ENCODE assay signal across 8 cellular contexts in the genomic region with DNA sequence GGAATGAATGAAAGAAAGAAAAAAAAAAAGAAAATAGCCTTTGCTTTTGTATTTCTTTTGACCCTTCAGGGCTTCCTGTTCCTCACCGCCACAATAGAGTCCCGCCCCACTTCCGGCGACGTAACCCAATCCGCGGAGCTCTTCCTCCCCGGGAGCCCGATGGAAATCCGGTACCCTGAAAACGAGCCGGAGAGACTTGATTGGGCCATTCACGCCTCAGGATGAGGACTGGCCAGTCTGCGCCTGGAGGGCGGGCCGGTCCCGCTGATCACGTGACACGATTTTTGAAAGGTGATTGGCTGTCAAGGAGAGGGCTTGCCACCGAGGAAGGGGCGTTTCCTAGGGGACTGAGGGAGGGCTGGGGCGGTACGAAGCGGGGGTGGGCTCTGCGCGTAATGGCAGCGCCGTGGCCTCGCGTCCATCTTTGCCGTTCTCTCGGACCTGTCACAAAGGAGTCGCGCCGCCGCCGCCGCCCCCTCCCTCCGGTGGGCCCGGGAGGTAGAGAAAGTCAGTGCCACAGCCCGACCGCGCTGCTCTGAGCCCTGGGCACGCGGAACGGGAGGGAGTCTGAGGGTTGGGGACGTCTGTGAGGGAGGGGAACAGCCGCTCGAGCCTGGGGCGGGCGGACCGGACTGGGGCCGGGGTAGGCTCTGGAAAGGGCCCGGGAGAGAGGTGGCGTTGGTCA. TPM values are rescaled to one million over a fixed set of nuclear protein-coding genes. Genes with fewer than 3 reads are reported as not detected.
A peak's percentile ranks its signal among the peaks of the same experiment; 100 is the strongest.
DNase-seq lines count a peak whose midpoint lies in the region; ATAC-seq and TF ChIP-seq lines count a peak whose summit lies in the region.

A gene with protein sequence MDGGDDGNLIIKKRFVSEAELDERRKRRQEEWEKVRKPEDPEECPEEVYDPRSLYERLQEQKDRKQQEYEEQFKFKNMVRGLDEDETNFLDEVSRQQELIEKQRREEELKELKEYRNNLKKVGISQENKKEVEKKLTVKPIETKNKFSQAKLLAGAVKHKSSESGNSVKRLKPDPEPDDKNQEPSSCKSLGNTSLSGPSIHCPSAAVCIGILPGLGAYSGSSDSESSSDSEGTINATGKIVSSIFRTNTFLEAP (minus strand): TSS at position 95 of the 685 bp plus-strand sequence. CDS start 12,185 bp downstream, outside the sequence.
A gene (plus strand): TSS at position 385 of the 685 bp plus-strand sequence. CDS start 18,330 bp downstream, outside the sequence.

- H3K9ac ChIP-seq in mucosa of rectum (ENCODE audit: low read depth in 1 of 2, low read length in 2 of 2): peak within 1 kb of the TSS; percentile 94 to 96

- peaks cover 44% of the 10 kb centered on the region for H3K4me1 Mint-ChIP-seq in activated T-cell treated with anti-CD3 and anti-CD28 coated beads, Interleukin-2, amount 50 U/mL, for 4 hours (ENCODE audit: low read depth)

- H3K9me3 ChIP-seq in Panc1 (ENCODE audit: control insufficient read depth, insufficient read depth, low read depth, low read length): no peaks in the 10 kb centered on the region
- H3K9me3 ChIP-seq in mucosa of rectum (ENCODE audit: control insufficient read depth in 2 of 2, low read length in 2 of 2): no peaks in the 10 kb centered on the region

- peak; percentile 100 for DNase-seq in DMS53 (lab: John Stamatoyannopoulos, UW)
- DNase-seq in KG1 (lab: John Stamatoyannopoulos, UW): peak; percentile 99
- peak; percentile 97 for DNase-seq in Panc1 (ENCODE audit: low read depth, low spot score)
- DNase-seq in activated T-cell treated with anti-CD3 and anti-CD28 coated beads, Interleukin-2, amount 50 U/mL, for 4 hours: peak; percentile 97
- peak; percentile 100 for DNase-seq in erythroblast (lab: John Stamatoyannopoulos, UW)
- peak; percentile 98 for DNase-seq in stimulated activated CD8-positive, alpha-beta memory T cell treated with anti-CD3 and anti-CD28 coated beads, Interleukin-4, amount 100 ng/mL, for 48 hours

- peaks cover 4% of the 10 kb centered on the region for H3K36me3 ChIP-seq in Panc1 (ENCODE audit: control insufficient read depth, insufficient read depth, low read length)
- H3K36me3 ChIP-seq in mucosa of rectum (ENCODE audit: control insufficient read depth in 2 of 2, insufficient read depth in 2 of 2, low read length in 2 of 2): no peaks in the 10 kb centered on the region

- H3K36me3 Mint-ChIP-seq in activated T-cell treated with anti-CD3 and anti-CD28 coated beads, Interleukin-2, amount 50 U/mL, for 4 hours (ENCODE audit: insufficient read depth): peaks cover 2% of the 10 kb centered on the region

- intact Hi-C loops in Panc1 (cut with micrococcal nuclease; ENCODE audit: unreplicated experiment): no loop called here

- peak within 1 kb of the TSS; percentile 94 for H3K27ac ChIP-seq in Panc1 (ENCODE audit: low read length)
- H3K27ac ChIP-seq in mucosa of rectum (ENCODE audit: low read depth in 2 of 2, low read length in 2 of 2): peak within 1 kb of the TSS; percentile 93 to 95

- POLR2A ChIA-PET in Panc1 (lab: Charles Lee): interaction anchor here (0.7 kb wide), 4 partner anchors 16 to 29 kb away, joined by 4 to 7 read pairs (median 6); no protein-coding TSS in a partner anchor

- TF ChIP-seq POLR2A in erythroblast (IDR thresholded peaks at IDR 0.05; ENCODE audit: low read length): peak; percentile 78

- ATAC-seq in GM21723 (IDR thresholded peaks at IDR 0.05; ENCODE audit: unreplicated experiment): peak; percentile 90
- ATAC-seq in Panc1: peak; percentile 95
- peak; percentile 94 to 95 for ATAC-seq in activated T-cell treated with anti-CD3 and anti-CD28 coated beads, Interleukin-2, amount 50 U/mL, for 4 hours

- CTCF ChIA-PET in Panc1 (lab: Charles Lee): interaction anchor here (0.7 kb wide), 2 partner anchors 397 to 1513 kb away, joined by 6 to 7 read pairs; no protein-coding TSS in a partner anchor

- H3K4me1 ChIP-seq in Panc1 (ENCODE audit: control insufficient read depth, insufficient read depth, low read length): peaks cover 10% of the 10 kb centered on the region
- H3K4me1 ChIP-seq in mucosa of rectum (ENCODE audit: control insufficient read depth in 2 of 2, insufficient read depth in 2 of 2, low read length in 2 of 2): peaks cover 17 to 23% of the 10 kb centered on the region in 2 donors

- H3K9me3 Mint-ChIP-seq in activated T-cell treated with anti-CD3 and anti-CD28 coated beads, Interleukin-2, amount 50 U/mL, for 4 hours: no peaks in the 10 kb centered on the region

- peak within 1 kb of the TSS; percentile 98 for H3K4me3 Mint-ChIP-seq in activated T-cell treated with anti-CD3 and anti-CD28 coated beads, Interleukin-2, amount 50 U/mL, for 4 hours

- no peaks in the 10 kb centered on the region for H3K27me3 Mint-ChIP-seq in activated T-cell treated with anti-CD3 and anti-CD28 coated beads, Interleukin-2, amount 50 U/mL, for 4 hours (ENCODE audit: low read depth)

- no peak for TF ChIP-seq CTCF in Panc1 (IDR thresholded peaks at IDR 0.05)

- BruUV-seq in Panc1 (replicated peaks; lab: Mats Ljungman, UMichigan): no TSS peak

- in situ Hi-C loops in Panc1 (cut with HindIII; ENCODE audit: low pct_unique_long_range_greater_than_20kb, low sequenced_read_pairs): no loop called here

- H3K27me3 ChIP-seq in Panc1 (ENCODE audit: control insufficient read depth, insufficient read depth, low read length) (no peaks in the 10 kb centered on the region), mucosa of rectum (ENCODE audit: control insufficient read depth in 2 of 2, insufficient read depth in 2 of 2, low read length in 2 of 2) (no peaks in the 10 kb centered on the region)

- H3K4me3 ChIP-seq in Panc1 (ENCODE audit: low read depth in 2 of 2, low read length in 2 of 2): peak within 1 kb of the TSS; percentile 79 to 97
- peak within 1 kb of the TSS; percentile 92 to 95 for H3K4me3 ChIP-seq in mucosa of rectum (ENCODE audit: low read length in 2 of 2)

RNA-seq across cellular contexts. Expression of the first gene that starts in this region (rescaled TPM):
- total RNA-seq in Panc1 (2021; ENCODE audit: unreplicated experiment): 67.6 TPM
- 39.9 TPM for polyA plus RNA-seq in Panc1 (2012; ENCODE audit: insufficient read length)
- 10 to 100 TPM; 76.7 to 81.0 (median 80.1) TPM for total RNA-seq in activated T-cell treated with anti-CD3 and anti-CD28 coated beads, Interleukin-2, amount 50 U/mL, for 4 hours

RNA-seq across cellular contexts. Expression of the second gene that starts in this region (rescaled TPM):
- total RNA-seq in Panc1 (2021; ENCODE audit: unreplicated experiment): 29.4 TPM
- 16.2 TPM for polyA plus RNA-seq in Panc1 (2012; ENCODE audit: insufficient read length)
- 10 to 100 TPM; 30.4 to 33.3 (median 32.4) TPM for total RNA-seq in activated T-cell treated with anti-CD3 and anti-CD28 coated beads, Interleukin-2, amount 50 U/mL, for 4 hours

Comparison
In these comparisons a context has a peak if more than half of its experiments do, and no peak if none do; other contexts are left out.
1. Peak in every context shown above with its lines: DNase-seq, ATAC-seq, H3K4me3 ChIP-seq and H3K27ac ChIP-seq.